Comparison of ENCODE assay signal across 13 cellular contexts in the genomic region with DNA sequence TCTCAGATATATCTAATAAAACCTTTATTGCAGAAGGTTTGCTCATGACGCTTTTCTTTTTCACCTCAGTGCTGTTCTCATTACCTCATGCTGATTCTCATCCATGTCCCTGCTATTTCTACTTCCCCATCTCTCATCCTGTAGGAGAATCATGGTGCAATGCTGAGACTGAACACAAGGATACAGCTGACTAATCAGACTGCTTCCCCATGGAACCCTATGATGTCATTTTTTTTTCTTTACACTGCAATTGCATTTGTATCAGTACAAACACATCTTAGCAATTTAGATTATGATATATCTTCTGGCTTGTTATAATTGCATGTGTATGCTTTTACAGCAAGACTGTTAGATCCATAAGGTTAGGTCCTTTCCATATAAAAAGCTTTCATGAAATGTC.
DNase-seq lines count a peak whose midpoint lies in the region; ATAC-seq, FAIRE-seq and TF ChIP-seq lines count a peak whose summit lies in the region.
"Had no signal": no experiment of that assay in that cellular context is flagged by ENCODE, and none has a peak within 500 bp of the region (broad histone marks: within the 10 kb centered on the region; RNA-seq: fewer than 3 reads in every experiment).

No MANE protein-coding gene starts in this region.

- POLR2A ChIA-PET in BJ (lab: Charles Lee): no interaction called here

- H3K27me3 ChIP-seq in BJ (ENCODE audit: control insufficient read depth, insufficient read depth, low read length) (no peaks in the 10 kb centered on the region), bronchial epithelial cell (ENCODE audit: control insufficient read depth, insufficient read depth, low read length) (no peaks in the 10 kb centered on the region), stomach (no peaks in the 10 kb centered on the region)
- H3K27me3 ChIP-seq: left lung, transverse colon had no signal

- no peaks in the 10 kb centered on the region for H3K36me3 ChIP-seq in BJ (ENCODE audit: control insufficient read depth, insufficient read depth, low read length)
- no peaks in the 10 kb centered on the region for H3K36me3 ChIP-seq in bronchial epithelial cell (ENCODE audit: control insufficient read depth, insufficient read depth, low read length)
- no peaks in the 10 kb centered on the region for H3K36me3 ChIP-seq in stomach
- H3K36me3 ChIP-seq: left lung, transverse colon had no signal

- H3K27ac ChIP-seq in stomach: no peak overlapping the region
- H3K27ac ChIP-seq: left lung, transverse colon had no signal

- 83 to 97% (median 90%) methylated on average over 1 of the region's 1 CpG for WGBS in stomach, 5 donors

- intact Hi-C loops in stomach (cut with DNase I; ENCODE audit: low total_unique reads): no loop called here

- no peaks in the 10 kb centered on the region for H3K9me3 ChIP-seq in stomach
- H3K9me3 ChIP-seq: left lung, transverse colon had no signal

- TF ChIP-seq EP300 in stomach (IDR thresholded peaks at IDR 0.05): no peak

- TF ChIP-seq POLR2A in stomach (IDR thresholded peaks at IDR 0.05): no peak

- FAIRE-seq in bronchial epithelial cell (lab: Jason Lieb, UNC): no peak
- FAIRE-seq: endometrium had no signal

- CTCF ChIA-PET in BJ (lab: Yijun Ruan, JAX): interaction anchor here (0.8 kb wide), 1 partner anchor 59 kb away, joined by 3 read pairs; no protein-coding TSS in a partner anchor

- no peak for ATAC-seq in left lobe of liver
- ATAC-seq: left lung had no signal

- DNase-seq in BJ (ENCODE audit: low read depth) (no peak), HuH-7.5 (ENCODE audit: low spot score) (peak; percentile 8), bronchial epithelial cell (ENCODE audit: low read depth) (peak; percentile 82), left kidney (ENCODE audit: low read depth, low spot score) (peak; percentile 39), DMS79 treated with DMSO at 0.1 percent for 48 hours (lab: John Stamatoyannopoulos, UW) (no peak), left lobe of liver (ENCODE audit: low spot score) (no peak), stomach (no peak)
- DNase-seq in activated CD4-positive, alpha-beta T cell treated with anti-CD3 and anti-CD28 coated beads for 1 hour: no peak
- DNase-seq: activated naive CD4-positive, alpha-beta T cell treated with Interleukin-2 at 50 U/mL for 16 hours; left lung; NCI-H1092 treated with DMSO at 0.1 percent for 48 hours; transverse colon had no signal

- peaks cover 0 to 7% (median 0%) of the 10 kb centered on the region in 4 donors for H3K4me1 ChIP-seq in stomach
- H3K4me1 ChIP-seq: left lung, transverse colon had no signal

- peak; percentile 22; the same call in 1 of the 2 replicates for TF ChIP-seq CTCF in BJ (IDR thresholded peaks at IDR 0.05; ENCODE audit: insufficient read depth, low read depth, low read length)
- TF ChIP-seq CTCF in bronchial epithelial cell (IDR thresholded peaks at IDR 0.05; ENCODE audit: insufficient read depth, low read length, severe bottlenecking): peak; percentile 24
- TF ChIP-seq CTCF in stomach (IDR thresholded peaks at IDR 0.05): no peak

- H3K4me3 ChIP-seq in BJ (ENCODE audit: low read depth, low read length) (no peak overlapping the region), bronchial epithelial cell (ENCODE audit: low read depth, low read length) (no peak overlapping the region), stomach (no peak overlapping the region)
- H3K4me3 ChIP-seq: left lung, transverse colon had no signal

Comparison
In these comparisons a context has a peak if more than half of its experiments do, and no peak if none do; other contexts are left out.
1. DNase-seq: peak in HuH-7.5 (single experiment), bronchial epithelial cell (single experiment) and left kidney (single experiment); none in BJ (single experiment), DMS79 treated with DMSO at 0.1 percent for 48 hours (single experiment), left lobe of liver (single experiment), stomach (single experiment) and activated CD4-positive, alpha-beta T cell treated with anti-CD3 and anti-CD28 coated beads for 1 hour (single experiment).
2. CTCF ChIP-seq: peak in BJ (single experiment) and bronchial epithelial cell (single experiment); none in stomach (0 of 7).